8 cellular contexts compared by ENCODE assay signal in the genomic region with DNA sequence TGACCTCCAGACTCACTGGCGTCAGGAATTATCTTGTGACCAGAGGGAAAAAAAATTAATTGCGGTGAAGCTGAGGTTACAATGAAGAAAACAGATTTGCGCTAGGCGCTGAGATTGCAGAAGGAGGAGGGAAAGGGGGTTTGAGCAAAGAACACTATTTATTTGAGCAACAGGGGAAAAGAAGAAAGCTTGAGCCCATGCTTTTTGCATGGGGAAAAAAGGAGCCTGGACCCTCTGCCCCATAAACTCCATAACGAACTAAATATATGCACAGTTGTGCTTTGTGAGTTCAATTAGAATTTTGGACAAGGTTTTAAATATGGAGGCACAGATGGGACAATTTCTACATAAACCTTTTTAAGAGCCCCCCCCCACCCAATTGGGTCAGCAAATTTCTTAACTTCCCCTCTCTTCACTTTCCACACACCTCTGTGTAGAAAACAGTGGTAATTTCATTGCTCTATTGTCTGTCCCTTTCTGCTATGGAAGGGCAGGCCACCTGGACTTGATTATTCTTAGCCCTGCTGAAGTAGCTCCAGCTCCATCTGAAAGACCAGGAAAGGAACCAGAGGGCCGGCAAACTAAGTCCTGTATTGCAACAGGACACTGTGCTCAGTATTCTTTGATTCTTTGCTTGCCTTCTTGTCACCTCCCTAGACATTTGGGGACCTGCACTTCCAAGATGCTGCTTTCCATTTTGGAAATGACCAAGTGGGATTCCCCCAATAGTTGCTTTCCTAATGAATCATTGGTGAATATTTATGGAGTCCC. TPM values are rescaled to one million over a fixed set of nuclear protein-coding genes. Genes with fewer than 3 reads are reported as not detected.
DNase-seq lines count a peak whose midpoint lies in the region; ATAC-seq and TF ChIP-seq lines count a peak whose summit lies in the region.

No MANE protein-coding gene starts in this region.

- intact Hi-C loops in heart right ventricle (cut with DNase I) (loop anchor here in 2 of 10 donors (10.0 kb wide), 1 partner anchor 185 kb away; a partner anchor contains a TSS), cardiac septum (cut with DNase I) (no loop called here), thyroid gland (cut with DNase I) (no loop called here)

- ATAC-seq in heart right ventricle (no peak), GM18861 (IDR thresholded peaks at IDR 0.05; ENCODE audit: unreplicated experiment) (no peak)
- no peak for ATAC-seq in activated naive CD8-positive, alpha-beta T cell treated with anti-CD3 and anti-CD28 coated beads, Interleukin-2, amount 10 ng/mL, durations not matched to agents 7 days and 5 days (ENCODE audit: low read depth)

- TF ChIP-seq CTCF in heart right ventricle (IDR thresholded peaks at IDR 0.05): no peak
- no peak for TF ChIP-seq CTCF in thyroid gland (IDR thresholded peaks at IDR 0.05)

- WGBS in heart right ventricle, 2 donors: 8 to 13% methylated on average over 6 of the region's 6 CpGs
- 16 to 24% methylated on average over 6 of the region's 6 CpGs for WGBS in thyroid gland, 2 donors

- DNase-seq in heart right ventricle (no peak), cardiac septum (ENCODE audit: low spot score) (no peak), thyroid gland (no peak), HCEC 1CT (no peak), occipital lobe (lab: John Stamatoyannopoulos, UW) (no peak)
- no peak for DNase-seq in activated naive CD8-positive, alpha-beta T cell treated with anti-CD3 and anti-CD28 coated beads, Interleukin-2, amount 10 ng/mL, durations not matched to agents 7 days and 5 days

- H3K27ac ChIP-seq in heart right ventricle (peak overlapping the region; percentile 90 to 99 (median 95)), layer of hippocampus (ENCODE audit: low read depth, low read length) (peak overlapping the region; percentile 91), thyroid gland (peak overlapping the region; percentile 96 to 99 (median 98))

- no peaks in the 10 kb centered on the region for H3K9me3 ChIP-seq in heart right ventricle
- no peaks in the 10 kb centered on the region for H3K9me3 ChIP-seq in thyroid gland

- H3K36me3 Mint-ChIP-seq in activated naive CD8-positive, alpha-beta T cell treated with anti-CD3 and anti-CD28 coated beads, Interleukin-2, amount 10 ng/mL, durations not matched to agents 7 days and 5 days: peaks cover 4% of the 10 kb centered on the region

- no peaks in the 10 kb centered on the region for H3K9me3 Mint-ChIP-seq in activated naive CD8-positive, alpha-beta T cell treated with anti-CD3 and anti-CD28 coated beads, Interleukin-2, amount 10 ng/mL, durations not matched to agents 7 days and 5 days

- peaks cover 51% of the 10 kb centered on the region for H3K4me1 Mint-ChIP-seq in activated naive CD8-positive, alpha-beta T cell treated with anti-CD3 and anti-CD28 coated beads, Interleukin-2, amount 10 ng/mL, durations not matched to agents 7 days and 5 days

- POLR2A ChIA-PET in activated naive CD8-positive, alpha-beta T cell treated with anti-CD3 and anti-CD28 coated beads, Interleukin-2, amount 10 ng/mL, durations not matched to agents 7 days and 5 days (lab: Charles Lee): interaction anchor here (0.6 to 6.4 kb wide), 17 partner anchors 9 to 398 kb away, joined by 3 to 141 read pairs (median 14); a partner anchor contains a TSS

- peaks cover 26% of the 10 kb centered on the region for H3K27me3 Mint-ChIP-seq in activated naive CD8-positive, alpha-beta T cell treated with anti-CD3 and anti-CD28 coated beads, Interleukin-2, amount 10 ng/mL, durations not matched to agents 7 days and 5 days

- H3K27ac Mint-ChIP-seq in activated naive CD8-positive, alpha-beta T cell treated with anti-CD3 and anti-CD28 coated beads, Interleukin-2, amount 10 ng/mL, durations not matched to agents 7 days and 5 days: peak overlapping the region; percentile 85

- H3K4me3 Mint-ChIP-seq in activated naive CD8-positive, alpha-beta T cell treated with anti-CD3 and anti-CD28 coated beads, Interleukin-2, amount 10 ng/mL, durations not matched to agents 7 days and 5 days: peak overlapping the region; percentile 84

- TF ChIP-seq POLR2A in thyroid gland (IDR thresholded peaks at IDR 0.05): no peak

- peaks cover 0 to 20% (median 6%) of the 10 kb centered on the region in 9 donors for H3K36me3 ChIP-seq in heart right ventricle
- H3K36me3 ChIP-seq in thyroid gland: peaks cover 12 to 23% of the 10 kb centered on the region in 2 donors

- H3K4me1 ChIP-seq in heart right ventricle (peaks cover 4 to 80% (median 60%) of the 10 kb centered on the region in 9 donors), thyroid gland (peaks cover 58 to 69% of the 10 kb centered on the region in 2 donors)

- H3K4me3 ChIP-seq in heart right ventricle (peak overlapping the region; percentile 20 to 97 (median 82)), thyroid gland (replicated peaks in 1 of 3) (peak overlapping the region in 2 of 3 donors; percentile 17 to 69)

- H3K27me3 ChIP-seq in heart right ventricle (peaks cover 0 to 22% (median 0%) of the 10 kb centered on the region in 7 donors), layer of hippocampus (ENCODE audit: control insufficient read depth, insufficient read depth, low read length) (no peaks in the 10 kb centered on the region), thyroid gland (no peaks in the 10 kb centered on the region)

RNA-seq across cellular contexts. Expression of a gene that starts 0.9 kb away (rescaled TPM):
- total RNA-seq in heart right ventricle (100 to 1,000 TPM in 3 of 10 donors, 10 to 100 TPM in 7; 44.7 to 148 (median 83.4) TPM), cardiac septum (126 TPM), thyroid gland (100 to 1,000 TPM; 279 to 388 (median 343) TPM), occipital lobe (30.3 TPM)
- polyA plus RNA-seq in heart right ventricle: 100 to 1,000 TPM in 1 of 2 donors, 10 to 100 TPM in 1; 73.6 to 217 TPM
- total RNA-seq in activated naive CD8-positive, alpha-beta T cell treated with anti-CD3 and anti-CD28 coated beads, Interleukin-2, amount 10 ng/mL, durations not matched to agents 7 days and 5 days: 10 to 100 TPM; 44.0 to 51.1 TPM

RNA-seq across cellular contexts. Expression of a gene that starts 29.1 kb away (rescaled TPM):
- 1 to 10 TPM in 1 of 10 donors, under 1 TPM in 8, not detected in 1; 0.04 to 2.3 (median 0.17) TPM for total RNA-seq in heart right ventricle
- under 1 TPM in 1 of 2 donors, not detected in 1; 0.06 TPM for polyA plus RNA-seq in heart right ventricle
- 0.30 TPM for total RNA-seq in cardiac septum
- total RNA-seq in activated naive CD8-positive, alpha-beta T cell treated with anti-CD3 and anti-CD28 coated beads, Interleukin-2, amount 10 ng/mL, durations not matched to agents 7 days and 5 days: 10 to 100 TPM; 44.2 to 45.1 TPM
- total RNA-seq in thyroid gland: under 1 TPM in 3 of 4 donors, not detected in 1; 0.10 to 0.27 (median 0.17) TPM
- total RNA-seq in occipital lobe: 0.78 TPM

Comparison
In these comparisons a context has a peak if more than half of its experiments do, and no peak if none do; other contexts are left out.
1. RNA of a gene that starts 29.1 kb away (total RNA-seq): 44.2 to 45.1 TPM in activated naive CD8-positive, alpha-beta T cell treated with anti-CD3 and anti-CD28 coated beads, Interleukin-2, amount 10 ng/mL, durations not matched to agents 7 days and 5 days; 0.78 TPM in occipital lobe (single experiment), 0.30 TPM in cardiac septum (single experiment), 0.04 to 2.3 TPM in heart right ventricle and 0.10 to 0.27 TPM in thyroid gland; every median in the first group is over 10 times any median in the second.
2. Peak in every context shown above with its lines, with median percentiles within 50 percentile points of each other: H3K27ac ChIP-seq.